22 cellular contexts compared by ENCODE assay signal in genomic region chr13:33628662-33629061, GRCh38.
DNase-seq lines count a peak whose midpoint lies in the region; ATAC-seq and TF ChIP-seq lines count a peak whose summit lies in the region.
"Had no signal": no experiment of that assay in that cellular context is flagged by ENCODE, and none has a peak within 500 bp of the region (broad histone marks: within the 10 kb centered on the region; RNA-seq: fewer than 3 reads in every experiment).

No MANE protein-coding gene starts in this region.

- no peaks in the 10 kb centered on the region for H3K9me3 Mint-ChIP-seq in activated naive CD4-positive, alpha-beta T cell treated with anti-CD3 and anti-CD28 coated beads, Interleukin-2, amount 50 U/mL, for 72 hours
- H3K9me3 Mint-ChIP-seq in WTC11 (no peaks in the 10 kb centered on the region), glutamatergic neuron (ENCODE audit: unreplicated experiment) (no peaks in the 10 kb centered on the region), MCF 10A (ENCODE audit: unreplicated experiment) (no peaks in the 10 kb centered on the region)
- H3K9me3 Mint-ChIP-seq: CD8-positive, alpha-beta memory T cell; IgD-negative memory B cell had no signal

- POLR2A ChIA-PET in WTC11 (lab: Charles Lee), result no interaction called here
- POLR2A ChIA-PET in MCF 10A (lab: Yijun Ruan, JAX), result interaction anchor here (1.1 to 1.7 kb wide), 2 partner anchors 51 to 85 kb away, joined by 3 to 6 read pairs; no protein-coding TSS in a partner anchor

- no peak overlapping the region for H3K4me3 ChIP-seq in right lobe of liver
- H3K4me3 ChIP-seq: GM12878 had no signal

- no peak overlapping the region for H3K4me3 Mint-ChIP-seq in WTC11
- H3K4me3 Mint-ChIP-seq in glutamatergic neuron (ENCODE audit: unreplicated experiment), result no peak overlapping the region
- no peak overlapping the region for H3K4me3 Mint-ChIP-seq in MCF 10A (ENCODE audit: unreplicated experiment)
- H3K4me3 Mint-ChIP-seq: CD4-positive, CD25-positive, alpha-beta regulatory T cell; CD8-positive, alpha-beta memory T cell; IgD-negative memory B cell had no signal

- ATAC-seq in activated naive CD4-positive, alpha-beta T cell treated with anti-CD3 and anti-CD28 coated beads, Interleukin-2, amount 50 U/mL, for 72 hours, result peak; percentile 24 to 57
- ATAC-seq in WTC11 (no peak), right lobe of liver (peak; percentile 48 to 85 (median 80)), GM18868 (IDR thresholded peaks at IDR 0.05; ENCODE audit: unreplicated experiment) (no peak)
- no peak for ATAC-seq in activated CD4-positive, CD25-positive, alpha-beta regulatory T cell treated with anti-CD3 and anti-CD28 coated beads, Interleukin-2, amount 50 U/mL, for 24 hours
- ATAC-seq: GM12878 had no signal

- peaks cover under 1% of the 10 kb centered on the region; the same call in 1 of the 2 replicates for H3K4me1 Mint-ChIP-seq in WTC11
- H3K4me1 Mint-ChIP-seq in glutamatergic neuron (ENCODE audit: low read depth, unreplicated experiment), result peaks cover 16% of the 10 kb centered on the region
- H3K4me1 Mint-ChIP-seq in MCF 10A (ENCODE audit: insufficient read depth, unreplicated experiment), result peaks cover 6% of the 10 kb centered on the region

- no TSS peak for BruUV-seq in MCF 10A (replicated peaks; lab: Mats Ljungman, UMichigan)

- no peaks in the 10 kb centered on the region for H3K36me3 ChIP-seq in right lobe of liver
- H3K36me3 ChIP-seq: BE2C had no signal

- no peaks in the 10 kb centered on the region for H3K9me3 ChIP-seq in right lobe of liver
- H3K9me3 ChIP-seq: BE2C had no signal

- no peak for TF ChIP-seq CTCF in WTC11 (IDR thresholded peaks at IDR 0.05)
- TF ChIP-seq CTCF in glutamatergic neuron (IDR thresholded peaks at IDR 0.05; ENCODE audit: partially characterized antibody, unreplicated experiment), result no peak
- TF ChIP-seq CTCF in right lobe of liver (IDR thresholded peaks at IDR 0.05), result no peak
- TF ChIP-seq CTCF in MCF 10A (IDR thresholded peaks at IDR 0.05; ENCODE audit: unreplicated experiment), result no peak

- CTCF ChIA-PET in WTC11 (lab: Charles Lee) (interaction anchor here (1.0 kb wide), 1 partner anchor 22 kb away, joined by 3 read pairs; no protein-coding TSS in a partner anchor), MCF 10A (lab: Yijun Ruan, JAX) (interaction anchor here (1.6 kb wide), 1 partner anchor 15 kb away, joined by 3 read pairs; no protein-coding TSS in a partner anchor)

- no peaks in the 10 kb centered on the region for H3K27me3 ChIP-seq in right lobe of liver
- H3K27me3 ChIP-seq: BE2C had no signal

- WGBS in right lobe of liver (ENCODE audit: insufficient coverage, low coverage, low lambda C conversion rate, missing lambda C conversion rate), result 56% methylated on average over 3 of the region's 6 CpGs

- H3K4me1 ChIP-seq in right lobe of liver, result peaks cover 0 to 18% (median 6%) of the 10 kb centered on the region in 4 donors
- H3K4me1 ChIP-seq: BE2C had no signal

- DNase-seq in activated naive CD4-positive, alpha-beta T cell treated with anti-CD3 and anti-CD28 coated beads, Interleukin-2, amount 50 U/mL, for 72 hours (ENCODE audit: low spot score in 2 of 2), result no peak
- no peak for DNase-seq in activated naive CD4-positive, alpha-beta T cell treated with anti-CD3 and anti-CD28 coated beads, Interleukin-2, amount 50 U/mL, for 16 hours
- DNase-seq in WTC11 (ENCODE audit: low spot score) (no peak), glutamatergic neuron (no peak), right lobe of liver (no peak), MCF 10A (ENCODE audit: unreplicated experiment) (no peak)
- DNase-seq: ACHN; BE2C; C1 segment of cervical spinal cord; CD4-positive, CD25-positive, alpha-beta regulatory T cell; CD8-positive, alpha-beta memory T cell; COR-L47; DMS 273 treated with DMSO at 0.1 percent for 48 hours; DMS53; DND-41; EL; HCEC 1CT had no signal

- H3K27me3 Mint-ChIP-seq in WTC11 (ENCODE audit: low read depth) (no peaks in the 10 kb centered on the region), glutamatergic neuron (ENCODE audit: unreplicated experiment) (no peaks in the 10 kb centered on the region), MCF 10A (ENCODE audit: insufficient read depth, unreplicated experiment) (no peaks in the 10 kb centered on the region)
- H3K27me3 Mint-ChIP-seq: IgD-negative memory B cell had no signal

- no peak overlapping the region for H3K27ac ChIP-seq in right lobe of liver
- H3K27ac ChIP-seq: HL-60 had no signal

- H3K36me3 Mint-ChIP-seq in activated naive CD4-positive, alpha-beta T cell treated with anti-CD3 and anti-CD28 coated beads, Interleukin-2, amount 50 U/mL, for 72 hours, result no peaks in the 10 kb centered on the region
- H3K36me3 Mint-ChIP-seq in WTC11 (no peaks in the 10 kb centered on the region), glutamatergic neuron (ENCODE audit: unreplicated experiment) (no peaks in the 10 kb centered on the region), MCF 10A (ENCODE audit: insufficient read depth, unreplicated experiment) (no peaks in the 10 kb centered on the region)
- H3K36me3 Mint-ChIP-seq: CD4-positive, CD25-positive, alpha-beta regulatory T cell; CD8-positive, alpha-beta memory T cell had no signal

- no peak for TF ChIP-seq POLR2A in right lobe of liver (IDR thresholded peaks at IDR 0.05)

- H3K27ac Mint-ChIP-seq in activated naive CD4-positive, alpha-beta T cell treated with anti-CD3 and anti-CD28 coated beads, Interleukin-2, amount 50 U/mL, for 72 hours, result no peak overlapping the region
- H3K27ac Mint-ChIP-seq in WTC11 (no peak overlapping the region), glutamatergic neuron (ENCODE audit: unreplicated experiment) (peak overlapping the region; percentile 52), MCF 10A (ENCODE audit: low read depth, unreplicated experiment) (no peak overlapping the region)
- H3K27ac Mint-ChIP-seq: CD4-positive, CD25-positive, alpha-beta regulatory T cell; CD8-positive, alpha-beta memory T cell had no signal

- intact Hi-C loops in right lobe of liver (cut with DNase I), result no loop called here
- intact Hi-C loops in MCF 10A (cut with micrococcal nuclease), result no loop called here

TF ChIP-seq in WTC11, 78 proteins besides CTCF, POLR2A, EP300 and RAD21:
- TF ChIP-seq GABPB1 (CRISPR knock-in tag; IDR thresholded peaks at IDR 0.05), result peak; percentile 52; the same call in 1 of the 2 replicates
- TF ChIP-seq, protein P1, sequence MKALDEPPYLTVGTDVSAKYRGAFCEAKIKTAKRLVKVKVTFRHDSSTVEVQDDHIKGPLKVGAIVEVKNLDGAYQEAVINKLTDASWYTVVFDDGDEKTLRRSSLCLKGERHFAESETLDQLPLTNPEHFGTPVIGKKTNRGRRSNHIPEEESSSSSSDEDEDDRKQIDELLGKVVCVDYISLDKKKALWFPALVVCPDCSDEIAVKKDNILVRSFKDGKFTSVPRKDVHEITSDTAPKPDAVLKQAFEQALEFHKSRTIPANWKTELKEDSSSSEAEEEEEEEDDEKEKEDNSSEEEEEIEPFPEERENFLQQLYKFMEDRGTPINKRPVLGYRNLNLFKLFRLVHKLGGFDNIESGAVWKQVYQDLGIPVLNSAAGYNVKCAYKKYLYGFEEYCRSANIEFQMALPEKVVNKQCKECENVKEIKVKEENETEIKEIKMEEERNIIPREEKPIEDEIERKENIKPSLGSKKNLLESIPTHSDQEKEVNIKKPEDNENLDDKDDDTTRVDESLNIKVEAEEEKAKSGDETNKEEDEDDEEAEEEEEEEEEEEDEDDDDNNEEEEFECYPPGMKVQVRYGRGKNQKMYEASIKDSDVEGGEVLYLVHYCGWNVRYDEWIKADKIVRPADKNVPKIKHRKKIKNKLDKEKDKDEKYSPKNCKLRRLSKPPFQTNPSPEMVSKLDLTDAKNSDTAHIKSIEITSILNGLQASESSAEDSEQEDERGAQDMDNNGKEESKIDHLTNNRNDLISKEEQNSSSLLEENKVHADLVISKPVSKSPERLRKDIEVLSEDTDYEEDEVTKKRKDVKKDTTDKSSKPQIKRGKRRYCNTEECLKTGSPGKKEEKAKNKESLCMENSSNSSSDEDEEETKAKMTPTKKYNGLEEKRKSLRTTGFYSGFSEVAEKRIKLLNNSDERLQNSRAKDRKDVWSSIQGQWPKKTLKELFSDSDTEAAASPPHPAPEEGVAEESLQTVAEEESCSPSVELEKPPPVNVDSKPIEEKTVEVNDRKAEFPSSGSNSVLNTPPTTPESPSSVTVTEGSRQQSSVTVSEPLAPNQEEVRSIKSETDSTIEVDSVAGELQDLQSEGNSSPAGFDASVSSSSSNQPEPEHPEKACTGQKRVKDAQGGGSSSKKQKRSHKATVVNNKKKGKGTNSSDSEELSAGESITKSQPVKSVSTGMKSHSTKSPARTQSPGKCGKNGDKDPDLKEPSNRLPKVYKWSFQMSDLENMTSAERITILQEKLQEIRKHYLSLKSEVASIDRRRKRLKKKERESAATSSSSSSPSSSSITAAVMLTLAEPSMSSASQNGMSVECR (CRISPR knock-in tag; IDR thresholded peaks at IDR 0.05; ENCODE audit: borderline replicate concordance), result no peak
- TF ChIP-seq MAX (CRISPR knock-in tag; IDR thresholded peaks at IDR 0.05), result no peak

Comparison
In these comparisons a context has a peak if more than half of its experiments do, and no peak if none do; other contexts are left out.
1. ATAC-seq: peak in activated naive CD4-positive, alpha-beta T cell treated with anti-CD3 and anti-CD28 coated beads, Interleukin-2, amount 50 U/mL, for 72 hours (2 of 2) and right lobe of liver (4 of 4); none in WTC11 (single experiment), GM18868 (single experiment) and activated CD4-positive, CD25-positive, alpha-beta regulatory T cell treated with anti-CD3 and anti-CD28 coated beads, Interleukin-2, amount 50 U/mL, for 24 hours (0 of 2).